29 cellular contexts compared by ENCODE assay signal in genomic region chr2:227990937-227991336, GRCh38.
"Had no signal": no experiment of that assay in that cellular context is flagged by ENCODE, and none has a peak within 500 bp of the region (broad histone marks: within the 10 kb centered on the region; RNA-seq: fewer than 3 reads in every experiment).

No MANE protein-coding gene starts in this region.

- H3K4me3 ChIP-seq: neural progenitor cell, ovary, psoas muscle, sigmoid colon, stomach, thoracic aorta, thyroid gland, transverse colon, upper lobe of right lung, uterus had no signal

- H3K9ac ChIP-seq: neural progenitor cell, parathyroid adenoma had no signal

- ATAC-seq: naive thymus-derived CD4-positive, alpha-beta T cell; natural killer cell; psoas muscle; right cardiac atrium; stimulated activated effector memory CD8-positive, alpha-beta T cell treated with anti-CD3 and anti-CD28 coated beads, Interleukin-12 subunit alpha, Interleukin-12 subunit beta, amount 100 ng/mL, for 72 hours; stimulated activated naive B cell treated with anti-CD40 and anti-IgM and Interleukin-4, amounts not matched to agents 10 μg/mL and 1 μg/mL and 100 μg/mL, for 72 hours; upper lobe of right lung had no signal

- H3K4me1 Mint-ChIP-seq: naive thymus-derived CD4-positive, alpha-beta T cell; natural killer cell; neural progenitor cell; stimulated activated effector memory CD8-positive, alpha-beta T cell treated with anti-CD3 and anti-CD28 coated beads, Interleukin-12 subunit alpha, Interleukin-12 subunit beta, amount 100 ng/mL, for 72 hours; stimulated activated naive B cell treated with anti-CD40 and anti-IgM and Interleukin-4, amounts not matched to agents 10 μg/mL and 1 μg/mL and 100 μg/mL, for 72 hours had no signal

- H3K4me3 Mint-ChIP-seq: naive thymus-derived CD4-positive, alpha-beta T cell; natural killer cell; nephron; neural progenitor cell; stimulated activated effector memory CD8-positive, alpha-beta T cell treated with anti-CD3 and anti-CD28 coated beads, Interleukin-12 subunit alpha, Interleukin-12 subunit beta, amount 100 ng/mL, for 72 hours; stimulated activated naive B cell treated with anti-CD40 and anti-IgM and Interleukin-4, amounts not matched to agents 10 μg/mL and 1 μg/mL and 100 μg/mL, for 72 hours; stimulated activated naive CD8-positive, alpha-beta T cell treated with anti-CD3 and anti-CD28 coated beads, Interleukin-15, Interleukin-2, amounts not matched to agents 100 ng/mL and 50 ng/mL, for 24 hours; type B pancreatic cell had no signal

- H3K4me2 ChIP-seq: neural progenitor cell had no signal

- H3K27ac Mint-ChIP-seq: naive thymus-derived CD4-positive, alpha-beta T cell; natural killer cell; nephron; neural progenitor cell; progenitor cell of endocrine pancreas; stimulated activated effector memory CD8-positive, alpha-beta T cell treated with anti-CD3 and anti-CD28 coated beads, Interleukin-12 subunit alpha, Interleukin-12 subunit beta, amount 100 ng/mL, for 72 hours; stimulated activated naive B cell treated with anti-CD40 and anti-IgM and Interleukin-4, amounts not matched to agents 10 μg/mL and 1 μg/mL and 100 μg/mL, for 72 hours; stimulated activated naive CD8-positive, alpha-beta T cell treated with anti-CD3 and anti-CD28 coated beads, Interleukin-15, Interleukin-2, amounts not matched to agents 100 ng/mL and 50 ng/mL, for 24 hours; type B pancreatic cell had no signal

- H3K36me3 Mint-ChIP-seq: naive thymus-derived CD4-positive, alpha-beta T cell; natural killer cell; neural progenitor cell; stimulated activated effector memory CD8-positive, alpha-beta T cell treated with anti-CD3 and anti-CD28 coated beads, Interleukin-12 subunit alpha, Interleukin-12 subunit beta, amount 100 ng/mL, for 72 hours; stimulated activated naive B cell treated with anti-CD40 and anti-IgM and Interleukin-4, amounts not matched to agents 10 μg/mL and 1 μg/mL and 100 μg/mL, for 72 hours; type B pancreatic cell had no signal

- H3K27me3 Mint-ChIP-seq: progenitor cell of endocrine pancreas; stimulated activated naive B cell treated with anti-CD40 and anti-IgM and Interleukin-4, amounts not matched to agents 10 μg/mL and 1 μg/mL and 100 μg/mL, for 72 hours; stimulated activated naive CD8-positive, alpha-beta T cell treated with anti-CD3 and anti-CD28 coated beads, Interleukin-15, Interleukin-2, amounts not matched to agents 100 ng/mL and 50 ng/mL, for 24 hours; type B pancreatic cell had no signal

- H3K4me1 ChIP-seq: parathyroid adenoma, psoas muscle, sigmoid colon, stomach, thyroid gland, transverse colon, upper lobe of right lung, uterus had no signal

- H2AFZ ChIP-seq: neural progenitor cell, parathyroid adenoma had no signal

- H3K9me3 Mint-ChIP-seq: nephron; neural progenitor cell; stimulated activated effector memory CD8-positive, alpha-beta T cell treated with anti-CD3 and anti-CD28 coated beads, Interleukin-12 subunit alpha, Interleukin-12 subunit beta, amount 100 ng/mL, for 72 hours; stimulated activated naive B cell treated with anti-CD40 and anti-IgM and Interleukin-4, amounts not matched to agents 10 μg/mL and 1 μg/mL and 100 μg/mL, for 72 hours; stimulated activated naive CD8-positive, alpha-beta T cell treated with anti-CD3 and anti-CD28 coated beads, Interleukin-15, Interleukin-2, amounts not matched to agents 100 ng/mL and 50 ng/mL, for 24 hours; type B pancreatic cell had no signal

- H3K27me3 ChIP-seq: neural progenitor cell, neutrophil, ovary, sigmoid colon, stomach, thyroid gland, transverse colon, upper lobe of right lung, uterus had no signal

- DNase-seq: naive thymus-derived CD4-positive, alpha-beta T cell; natural killer cell; nucleus accumbens; ovary; posterior cingulate gyrus; psoas muscle; right cardiac atrium; sigmoid colon; small intestine; stimulated activated CD4-positive, alpha-beta T cell treated with anti-CD3 and anti-CD28 coated beads, Interleukin-15, amount 100 ng/mL, for 24 hours; stimulated activated CD4-positive, alpha-beta T cell treated with anti-CD3 and anti-CD28 coated beads, Interleukin-2, amount 100 ng/mL, for 24 hours; stimulated activated CD4-positive, alpha-beta T cell treated with anti-CD3 and anti-CD28 coated beads, Interleukin-2, amount 100 ng/mL, for 48 hours; stimulated activated CD4-positive, alpha-beta T cell treated with anti-CD3 and anti-CD28 coated beads, Interleukin-4, amount 100 ng/mL, for 24 hours; stimulated activated naive B cell treated with anti-CD40 and anti-IgM and Interleukin-4, amounts not matched to agents 10 μg/mL and 1 μg/mL and 100 μg/mL, for 72 hours; stimulated activated naive CD4-positive, alpha-beta T cell treated with Interleukin-2 at 50 U/mL for 16 hours; stomach; thyroid gland; transverse colon; upper lobe of right lung; uterus had no signal

- H3K27ac ChIP-seq: neural progenitor cell, neutrophil, ovary, parathyroid adenoma, psoas muscle, sigmoid colon, stomach, thoracic aorta, thyroid gland, transverse colon, upper lobe of right lung, uterus had no signal

- H3K36me3 ChIP-seq: neural progenitor cell, neutrophil, ovary, sigmoid colon, stomach, thoracic aorta, thyroid gland, transverse colon, upper lobe of right lung, uterus had no signal

- H3K9me3 ChIP-seq: neutrophil, ovary, psoas muscle, sigmoid colon, thoracic aorta, thyroid gland, transverse colon, upper lobe of right lung, uterus had no signal
